In the genomic region with DNA sequence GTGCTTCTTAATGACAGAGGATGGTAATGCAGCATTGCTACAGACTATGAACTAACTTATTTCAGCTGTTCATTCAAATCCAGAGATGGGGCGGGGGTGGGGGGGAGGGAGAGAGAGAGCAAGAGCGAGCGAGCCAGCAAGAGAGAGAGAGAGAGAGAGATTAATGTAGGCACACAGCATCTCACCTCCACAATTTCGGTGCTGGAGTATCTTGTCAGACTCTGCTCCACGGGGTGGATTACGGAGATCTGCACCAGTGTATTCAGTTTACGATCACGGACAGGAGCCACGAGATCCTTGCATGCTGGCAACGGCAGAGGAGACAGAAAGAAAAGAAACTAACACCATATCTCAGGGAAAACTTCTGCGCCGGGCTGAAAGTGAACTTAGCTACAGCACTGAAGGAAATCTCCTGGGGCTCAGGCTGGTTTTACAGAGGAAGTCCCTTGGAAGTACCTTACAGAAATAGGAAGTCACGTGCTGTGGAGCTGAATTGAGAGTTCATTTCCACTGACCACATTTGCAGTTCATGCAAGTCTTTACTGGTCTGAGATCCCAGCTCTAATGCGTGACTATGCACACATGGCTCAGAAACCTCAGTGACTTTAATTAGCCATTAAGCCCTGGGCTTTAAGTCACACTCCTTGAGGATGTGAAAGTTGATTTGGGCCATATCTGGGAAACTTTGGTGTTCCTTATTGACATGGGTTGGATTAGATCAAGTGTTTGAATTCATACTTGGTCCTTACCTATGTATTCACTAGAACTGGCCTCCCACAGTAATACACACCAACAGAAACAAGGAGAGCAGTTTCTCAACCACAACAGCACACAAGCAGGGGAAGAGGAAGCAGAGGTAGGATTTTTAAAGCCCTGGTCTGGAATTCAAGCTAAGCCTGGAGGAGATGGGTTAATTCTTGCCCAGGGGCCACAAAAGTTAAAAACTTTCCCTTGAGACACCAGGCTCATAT, we compare ENCODE assay signal across 8 cellular contexts.
DNase-seq lines count a peak whose midpoint lies in the region; ATAC-seq lines count a peak whose summit lies in the region.

No MANE protein-coding gene starts in this region.

- DNase-seq in A172 (ENCODE audit: low spot score), result peak; percentile 80
- DNase-seq in SW480 (ENCODE audit: low spot score), result peak; percentile 66
- peak in 31 of 58 donors; percentile 1 to 62 (median 22) for DNase-seq in anterior cingulate cortex (lab: John Stamatoyannopoulos, UW)
- peak in 27 of 51 donors; percentile 0 to 36 (median 8) for DNase-seq in hypothalamus (lab: John Stamatoyannopoulos, UW)
- no peak for DNase-seq in NCI-H345 treated with DMSO at 0.1 percent for 48 hours (lab: John Stamatoyannopoulos, UW; ENCODE audit: unreplicated experiment)

- peak overlapping the region; percentile 73 to 92 (median 79) for H3K4me3 ChIP-seq in skeletal muscle tissue (ENCODE audit: low read length in 3 of 3)

- H3K36me3 ChIP-seq in skeletal muscle tissue (ENCODE audit: control insufficient read depth in 3 of 3, insufficient read depth in 3 of 3, low read length in 3 of 3), result no peaks in the 10 kb centered on the region

- ATAC-seq in GM18909 (IDR thresholded peaks at IDR 0.05; ENCODE audit: poor library complexity, unreplicated experiment), result peak; percentile 59
- ATAC-seq in HG03439 (IDR thresholded peaks at IDR 0.05; ENCODE audit: unreplicated experiment), result peak; percentile 55

- peak overlapping the region; percentile 72 to 84 (median 81) for H3K9ac ChIP-seq in skeletal muscle tissue (ENCODE audit: low read depth in 1 of 3, low read length in 3 of 3)

- H3K27ac ChIP-seq in skeletal muscle tissue (ENCODE audit: low read depth, low read length), result peak overlapping the region; percentile 78

- peaks cover 14 to 21% (median 19%) of the 10 kb centered on the region in 3 donors for H3K4me1 ChIP-seq in skeletal muscle tissue (ENCODE audit: control insufficient read depth in 3 of 3, insufficient read depth in 3 of 3, low read length in 3 of 3)

- no peaks in the 10 kb centered on the region for H3K27me3 ChIP-seq in skeletal muscle tissue (ENCODE audit: control insufficient read depth in 3 of 3, insufficient read depth in 3 of 3, low read length in 3 of 3)

- no peaks in the 10 kb centered on the region for H3K9me3 ChIP-seq in skeletal muscle tissue (ENCODE audit: control insufficient read depth in 3 of 3, low read length in 3 of 3)
